1 cellular context compared by ENCODE assay signal in the genomic region with DNA sequence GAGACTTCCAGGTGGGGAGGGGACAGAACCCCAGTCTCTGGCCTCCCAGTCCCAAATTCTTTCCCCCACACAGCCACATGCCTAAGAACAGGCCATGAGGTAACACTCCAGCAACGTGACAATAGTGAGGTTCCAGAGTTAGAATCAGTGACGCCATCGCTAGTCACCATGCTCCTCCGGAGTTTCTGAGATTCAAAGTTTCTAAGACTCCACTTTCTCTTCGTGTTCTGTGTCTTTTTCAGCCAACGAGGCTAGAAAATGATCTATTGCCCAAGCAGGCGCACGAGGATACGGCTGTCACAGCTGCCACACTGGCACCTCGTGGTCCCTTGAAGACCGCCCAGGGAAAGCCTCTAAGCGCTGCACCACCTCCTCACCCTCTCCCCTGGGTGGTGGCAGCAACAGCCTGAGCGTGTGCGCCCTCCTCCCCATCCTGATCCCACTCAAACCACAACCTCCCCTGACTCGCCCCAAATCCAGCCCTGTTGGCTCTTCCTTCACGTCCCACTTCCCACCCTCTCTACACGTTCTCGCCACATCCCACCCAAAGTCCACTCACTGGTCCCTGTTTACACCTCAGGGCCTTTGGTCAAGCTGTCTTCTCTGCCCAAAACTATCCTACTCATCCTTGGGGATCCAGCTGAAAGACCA.
TF ChIP-seq lines count a peak whose summit lies in the region.

No MANE protein-coding gene starts in this region.

TF ChIP-seq in GM23338, 12 proteins besides CTCF, POLR2A, EP300 and RAD21 (continued from another document):
- TF ChIP-seq, protein P1, sequence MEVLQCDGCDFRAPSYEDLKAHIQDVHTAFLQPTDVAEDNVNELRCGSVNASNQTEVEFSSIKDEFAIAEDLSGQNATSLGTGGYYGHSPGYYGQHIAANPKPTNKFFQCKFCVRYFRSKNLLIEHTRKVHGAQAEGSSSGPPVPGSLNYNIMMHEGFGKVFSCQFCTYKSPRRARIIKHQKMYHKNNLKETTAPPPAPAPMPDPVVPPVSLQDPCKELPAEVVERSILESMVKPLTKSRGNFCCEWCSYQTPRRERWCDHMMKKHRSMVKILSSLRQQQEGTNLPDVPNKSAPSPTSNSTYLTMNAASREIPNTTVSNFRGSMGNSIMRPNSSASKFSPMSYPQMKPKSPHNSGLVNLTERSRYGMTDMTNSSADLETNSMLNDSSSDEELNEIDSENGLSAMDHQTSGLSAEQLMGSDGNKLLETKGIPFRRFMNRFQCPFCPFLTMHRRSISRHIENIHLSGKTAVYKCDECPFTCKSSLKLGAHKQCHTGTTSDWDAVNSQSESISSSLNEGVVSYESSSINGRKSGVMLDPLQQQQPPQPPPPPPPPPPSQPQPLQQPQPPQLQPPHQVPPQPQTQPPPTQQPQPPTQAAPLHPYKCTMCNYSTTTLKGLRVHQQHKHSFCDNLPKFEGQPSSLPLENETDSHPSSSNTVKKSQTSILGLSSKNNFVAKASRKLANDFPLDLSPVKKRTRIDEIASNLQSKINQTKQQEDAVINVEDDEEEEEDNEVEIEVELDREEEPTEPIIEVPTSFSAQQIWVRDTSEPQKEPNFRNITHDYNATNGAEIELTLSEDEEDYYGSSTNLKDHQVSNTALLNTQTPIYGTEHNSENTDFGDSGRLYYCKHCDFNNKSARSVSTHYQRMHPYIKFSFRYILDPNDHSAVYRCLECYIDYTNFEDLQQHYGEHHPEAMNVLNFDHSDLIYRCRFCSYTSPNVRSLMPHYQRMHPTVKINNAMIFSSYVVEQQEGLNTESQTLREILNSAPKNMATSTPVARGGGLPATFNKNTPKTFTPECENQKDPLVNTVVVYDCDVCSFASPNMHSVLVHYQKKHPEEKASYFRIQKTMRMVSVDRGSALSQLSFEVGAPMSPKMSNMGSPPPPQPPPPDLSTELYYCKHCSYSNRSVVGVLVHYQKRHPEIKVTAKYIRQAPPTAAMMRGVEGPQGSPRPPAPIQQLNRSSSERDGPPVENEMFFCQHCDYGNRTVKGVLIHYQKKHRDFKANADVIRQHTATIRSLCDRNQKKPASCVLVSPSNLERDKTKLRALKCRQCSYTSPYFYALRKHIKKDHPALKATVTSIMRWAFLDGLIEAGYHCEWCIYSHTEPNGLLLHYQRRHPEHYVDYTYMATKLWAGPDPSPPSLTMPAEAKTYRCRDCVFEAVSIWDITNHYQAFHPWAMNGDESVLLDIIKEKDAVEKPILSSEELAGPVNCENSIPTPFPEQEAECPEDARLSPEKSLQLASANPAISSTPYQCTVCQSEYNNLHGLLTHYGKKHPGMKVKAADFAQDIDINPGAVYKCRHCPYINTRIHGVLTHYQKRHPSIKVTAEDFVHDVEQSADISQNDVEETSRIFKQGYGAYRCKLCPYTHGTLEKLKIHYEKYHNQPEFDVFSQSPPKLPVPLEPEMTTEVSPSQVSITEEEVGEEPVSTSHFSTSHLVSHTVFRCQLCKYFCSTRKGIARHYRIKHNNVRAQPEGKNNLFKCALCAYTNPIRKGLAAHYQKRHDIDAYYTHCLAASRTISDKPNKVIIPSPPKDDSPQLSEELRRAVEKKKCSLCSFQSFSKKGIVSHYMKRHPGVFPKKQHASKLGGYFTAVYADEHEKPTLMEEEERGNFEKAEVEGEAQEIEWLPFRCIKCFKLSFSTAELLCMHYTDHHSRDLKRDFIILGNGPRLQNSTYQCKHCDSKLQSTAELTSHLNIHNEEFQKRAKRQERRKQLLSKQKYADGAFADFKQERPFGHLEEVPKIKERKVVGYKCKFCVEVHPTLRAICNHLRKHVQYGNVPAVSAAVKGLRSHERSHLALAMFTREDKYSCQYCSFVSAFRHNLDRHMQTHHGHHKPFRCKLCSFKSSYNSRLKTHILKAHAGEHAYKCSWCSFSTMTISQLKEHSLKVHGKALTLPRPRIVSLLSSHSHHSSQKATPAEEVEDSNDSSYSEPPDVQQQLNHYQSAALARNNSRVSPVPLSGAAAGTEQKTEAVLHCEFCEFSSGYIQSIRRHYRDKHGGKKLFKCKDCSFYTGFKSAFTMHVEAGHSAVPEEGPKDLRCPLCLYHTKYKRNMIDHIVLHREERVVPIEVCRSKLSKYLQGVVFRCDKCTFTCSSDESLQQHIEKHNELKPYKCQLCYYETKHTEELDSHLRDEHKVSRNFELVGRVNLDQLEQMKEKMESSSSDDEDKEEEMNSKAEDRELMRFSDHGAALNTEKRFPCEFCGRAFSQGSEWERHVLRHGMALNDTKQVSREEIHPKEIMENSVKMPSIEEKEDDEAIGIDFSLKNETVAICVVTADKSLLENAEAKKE (CRISPR knock-in tag; IDR thresholded peaks at IDR 0.05) = no peak
